ENCODE assay signal across 9 cellular contexts in genomic region chr3:139935071-139935865, GRCh38.
DNase-seq lines count a peak whose midpoint lies in the region; ATAC-seq lines count a peak whose summit lies in the region.
"Had no signal": no experiment of that assay in that cellular context is flagged by ENCODE, and none has a peak within 500 bp of the region (broad histone marks: within the 10 kb centered on the region; RNA-seq: fewer than 3 reads in every experiment).

Gene CLSTN2 (plus strand): TSS chr3:139935185.

- DNase-seq in DMS114 treated with DMSO at 0.1 percent for 48 hours (lab: John Stamatoyannopoulos, UW; ENCODE audit: unreplicated experiment) (peak; percentile 27), NCI-H2081 (lab: John Stamatoyannopoulos, UW) (peak; percentile 88), amniotic stem cell (lab: John Stamatoyannopoulos, UW) (peak; percentile 10), hepatic stellate cell (ENCODE audit: low spot score) (peak; percentile 60), putamen (ENCODE audit: low spot score) (peak; percentile 79)
- no peak for DNase-seq in NK-92 treated with Interleukin-12 subunit alpha and Interleukin-12 subunit beta, amount 100 ng/mL, for 24 hours (lab: John Stamatoyannopoulos, UW)
- DNase-seq: T-cell had no signal

- ATAC-seq in GM21526 (IDR thresholded peaks at IDR 0.05; ENCODE audit: low FRiP score, unreplicated experiment): peak; percentile 76
- no peak for ATAC-seq in HG03025 (IDR thresholded peaks at IDR 0.05; ENCODE audit: low FRiP score, unreplicated experiment)
